In genomic region chr20:16219182-16219581, GRCh38 we compare ENCODE assay signal across 34 cellular contexts.
DNase-seq lines count a peak whose midpoint lies in the region; ATAC-seq and TF ChIP-seq lines count a peak whose summit lies in the region.
"Had no signal": no experiment of that assay in that cellular context is flagged by ENCODE, and none has a peak within 500 bp of the region (broad histone marks: within the 10 kb centered on the region; RNA-seq: fewer than 3 reads in every experiment).

No MANE protein-coding gene starts in this region.

- H3K27ac ChIP-seq in SJSA1 = peak overlapping the region; percentile 43
- H3K27ac ChIP-seq: 22Rv1; A549; BLaER1; BLaER1 treated with 17β-estradiol and CSF1 and Interleukin-3, amounts not matched to agents 10 nM and 100 nM; C4-2B had no signal

- intact Hi-C loops in sciatic nerve (cut with DNase I) = no loop called here
- intact Hi-C loops in Caco-2 (cut with micrococcal nuclease; ENCODE audit: unreplicated experiment) = no loop called here

- peaks cover 7% of the 10 kb centered on the region for H3K9me3 Mint-ChIP-seq in nephron progenitor cell
- H3K9me3 Mint-ChIP-seq in stimulated activated memory B cell treated with anti-CD40 and anti-IgM and Interleukin-4, amounts not matched to agents 10 μg/mL and 1 μg/mL and 100 μg/mL, for 72 hours = peaks cover 3% of the 10 kb centered on the region
- H3K9me3 Mint-ChIP-seq in Caco-2 (ENCODE audit: unreplicated experiment) = peaks cover 14% of the 10 kb centered on the region
- peaks cover 5% of the 10 kb centered on the region for H3K9me3 Mint-ChIP-seq in activated T-cell treated with anti-CD3 and anti-CD28 coated beads, Interleukin-2, amount 50 U/mL, for 4 hours

- H3K36me3 Mint-ChIP-seq in nephron progenitor cell (ENCODE audit: low read depth) = no peaks in the 10 kb centered on the region
- H3K36me3 Mint-ChIP-seq in stimulated activated memory B cell treated with anti-CD40 and anti-IgM and Interleukin-4, amounts not matched to agents 10 μg/mL and 1 μg/mL and 100 μg/mL, for 72 hours = no peaks in the 10 kb centered on the region
- H3K36me3 Mint-ChIP-seq in Caco-2 (ENCODE audit: insufficient read depth, unreplicated experiment) = no peaks in the 10 kb centered on the region
- peaks cover 2% of the 10 kb centered on the region for H3K36me3 Mint-ChIP-seq in activated T-cell treated with anti-CD3 and anti-CD28 coated beads, Interleukin-2, amount 50 U/mL, for 4 hours (ENCODE audit: insufficient read depth)
- H3K36me3 Mint-ChIP-seq: CD14-positive monocyte; CD4-positive, alpha-beta memory T cell; CD4-positive, CD25-positive, alpha-beta regulatory T cell; CD8-positive, alpha-beta memory T cell; CD8-positive, alpha-beta T cell had no signal

- peaks cover 47% of the 10 kb centered on the region for H3K4me1 ChIP-seq in SJSA1 (replicated peaks)
- no peaks in the 10 kb centered on the region for H3K4me1 ChIP-seq in Caco-2
- H3K4me1 ChIP-seq: A549 had no signal

- BruUV-seq in Caco-2 (replicated peaks; lab: Mats Ljungman, UMichigan) = no TSS peak

- POLR2A ChIA-PET in Caco-2 (lab: Charles Lee) = no interaction called here

- H3K4me3 ChIP-seq in SJSA1 = no peak overlapping the region
- H3K4me3 ChIP-seq in Caco-2 (ENCODE audit: low read depth, low read length) = no peak overlapping the region
- H3K4me3 ChIP-seq: A549; BLaER1; BLaER1 treated with 17β-estradiol and CSF1 and Interleukin-3, amounts not matched to agents 10 nM and 100 nM had no signal

- ATAC-seq in sciatic nerve (peak; percentile 91), GM21786 (IDR thresholded peaks at IDR 0.05; ENCODE audit: unreplicated experiment) (no peak)
- ATAC-seq in stimulated activated memory B cell treated with anti-CD40 and anti-IgM and Interleukin-4, amounts not matched to agents 10 μg/mL and 1 μg/mL and 100 μg/mL, for 72 hours = no peak
- no peak for ATAC-seq in activated T-cell treated with anti-CD3 and anti-CD28 coated beads, Interleukin-2, amount 50 U/mL, for 4 hours
- ATAC-seq: A549; CD8-positive, alpha-beta T cell had no signal

- H3K4me3 Mint-ChIP-seq in nephron progenitor cell (no peak overlapping the region), Caco-2 (ENCODE audit: unreplicated experiment) (no peak overlapping the region)
- no peak overlapping the region for H3K4me3 Mint-ChIP-seq in stimulated activated memory B cell treated with anti-CD40 and anti-IgM and Interleukin-4, amounts not matched to agents 10 μg/mL and 1 μg/mL and 100 μg/mL, for 72 hours
- H3K4me3 Mint-ChIP-seq in activated T-cell treated with anti-CD3 and anti-CD28 coated beads, Interleukin-2, amount 50 U/mL, for 4 hours = no peak overlapping the region
- H3K4me3 Mint-ChIP-seq: B cell; CD14-positive monocyte; CD4-positive, alpha-beta memory T cell; CD4-positive, alpha-beta T cell; CD4-positive, CD25-positive, alpha-beta regulatory T cell; CD8-positive, alpha-beta memory T cell; CD8-positive, alpha-beta T cell had no signal

- H3K27ac Mint-ChIP-seq in nephron progenitor cell (peak overlapping the region; percentile 60), Caco-2 (ENCODE audit: unreplicated experiment) (no peak overlapping the region)
- H3K27ac Mint-ChIP-seq in stimulated activated memory B cell treated with anti-CD40 and anti-IgM and Interleukin-4, amounts not matched to agents 10 μg/mL and 1 μg/mL and 100 μg/mL, for 72 hours = peak overlapping the region; percentile 14
- H3K27ac Mint-ChIP-seq: B cell; CD14-positive monocyte; CD4-positive, alpha-beta memory T cell; CD4-positive, alpha-beta T cell; CD8-positive, alpha-beta memory T cell; CD8-positive, alpha-beta T cell had no signal

- CTCF ChIA-PET in Caco-2 (lab: Charles Lee) = no interaction called here

- TF ChIP-seq CTCF in nephron progenitor cell (IDR thresholded peaks at IDR 0.05) (no peak), Caco-2 (IDR thresholded peaks at IDR 0.05; ENCODE audit: insufficient read depth in 1 of 2, low read depth in 1 of 2, low read length in 1 of 2, severe bottlenecking in 1 of 2, unreplicated experiment in 1 of 2) (no peak)

- no peaks in the 10 kb centered on the region for H3K27me3 Mint-ChIP-seq in nephron progenitor cell (ENCODE audit: low read depth, poor library complexity)
- no peaks in the 10 kb centered on the region for H3K27me3 Mint-ChIP-seq in stimulated activated memory B cell treated with anti-CD40 and anti-IgM and Interleukin-4, amounts not matched to agents 10 μg/mL and 1 μg/mL and 100 μg/mL, for 72 hours
- H3K27me3 Mint-ChIP-seq in Caco-2 (ENCODE audit: insufficient read depth, unreplicated experiment) = no peaks in the 10 kb centered on the region
- H3K27me3 Mint-ChIP-seq in activated T-cell treated with anti-CD3 and anti-CD28 coated beads, Interleukin-2, amount 50 U/mL, for 4 hours (ENCODE audit: low read depth) = no peaks in the 10 kb centered on the region
- H3K27me3 Mint-ChIP-seq: B cell; CD4-positive, alpha-beta memory T cell; CD4-positive, alpha-beta T cell; CD4-positive, CD25-positive, alpha-beta regulatory T cell had no signal

- H3K36me3 ChIP-seq in SJSA1 (no peaks in the 10 kb centered on the region), Caco-2 (ENCODE audit: control insufficient read depth, insufficient read depth, low read length) (no peaks in the 10 kb centered on the region)
- H3K36me3 ChIP-seq: BE2C; BLaER1; BLaER1 treated with 17β-estradiol and CSF1 and Interleukin-3, amounts not matched to agents 10 nM and 100 nM had no signal

- DNase-seq in SJSA1 (ENCODE audit: low read depth in 1 of 2, low spot score in 2 of 2) (peak in 1 of 2 experiments; percentile 49), nephron progenitor cell (no peak), sciatic nerve (ENCODE audit: low spot score) (no peak), Caco-2 (no peak), NCI-H146 (lab: John Stamatoyannopoulos, UW) (no peak)
- no peak for DNase-seq in activated T-cell treated with anti-CD3 and anti-CD28 coated beads, Interleukin-2, amount 50 U/mL, for 4 hours
- DNase-seq: 8988T; ACHN; AML-193; BE2C; C1 segment of cervical spinal cord; Calu3; CD4-positive, alpha-beta memory T cell; CD4-positive, alpha-beta T cell; CD4-positive, CD25-positive, alpha-beta regulatory T cell; CD8-positive, alpha-beta memory T cell; CD8-positive, alpha-beta T cell; COR-L47; DMS 273 treated with DMSO at 0.1 percent for 48 hours; DMS153; DMS53; DMS79; DMS79 treated with DMSO at 0.1 percent for 48 hours; DND-41; EL had no signal

- H3K9me3 ChIP-seq in SJSA1 (replicated peaks) (peaks cover 4% of the 10 kb centered on the region; the same call in 1 of the 2 replicates), Caco-2 (no peaks in the 10 kb centered on the region)
- H3K9me3 ChIP-seq: A549 had no signal

- H3K27me3 ChIP-seq in SJSA1 (replicated peaks) (no peaks in the 10 kb centered on the region), Caco-2 (replicated peaks; ENCODE audit: control insufficient read depth, insufficient read depth, low read length) (no peaks in the 10 kb centered on the region)
- H3K27me3 ChIP-seq: BE2C; BLaER1; BLaER1 treated with 17β-estradiol and CSF1 and Interleukin-3, amounts not matched to agents 10 nM and 100 nM had no signal

- H3K4me1 Mint-ChIP-seq in nephron progenitor cell = peaks cover 8% of the 10 kb centered on the region
- H3K4me1 Mint-ChIP-seq in stimulated activated memory B cell treated with anti-CD40 and anti-IgM and Interleukin-4, amounts not matched to agents 10 μg/mL and 1 μg/mL and 100 μg/mL, for 72 hours = no peaks in the 10 kb centered on the region
- no peaks in the 10 kb centered on the region for H3K4me1 Mint-ChIP-seq in Caco-2 (ENCODE audit: low read depth, unreplicated experiment)
- no peaks in the 10 kb centered on the region for H3K4me1 Mint-ChIP-seq in activated T-cell treated with anti-CD3 and anti-CD28 coated beads, Interleukin-2, amount 50 U/mL, for 4 hours (ENCODE audit: low read depth)
- H3K4me1 Mint-ChIP-seq: CD14-positive monocyte; CD4-positive, alpha-beta memory T cell; CD4-positive, CD25-positive, alpha-beta regulatory T cell; CD8-positive, alpha-beta memory T cell had no signal
